12 cellular contexts compared by ENCODE assay signal in genomic region chr7:46751471-46751870, GRCh38.
"Had no signal": no experiment of that assay in that cellular context is flagged by ENCODE, and none has a peak within 500 bp of the region (broad histone marks: within the 10 kb centered on the region; RNA-seq: fewer than 3 reads in every experiment).

No MANE protein-coding gene starts in this region.

- H3K4me3 ChIP-seq: lung, thyroid gland, vagina had no signal

- H3K36me3 ChIP-seq: thyroid gland, vagina had no signal

- DNase-seq: activated CD4-positive, alpha-beta memory T cell treated with anti-CD3 and anti-CD28 coated beads for 36 hours; activated T-cell treated with anti-CD3 and anti-CD28 coated beads for 4 hours; cortex of kidney; erythroblast; hypothalamus; islet precursor cell; midbrain; stimulated activated CD4-positive, alpha-beta T cell treated with anti-CD3 and anti-CD28 coated beads, Interleukin-4, amount 100 ng/mL, for 4 hours; thyroid gland had no signal

- H3K4me1 ChIP-seq: thyroid gland had no signal

- H3K27me3 ChIP-seq: thyroid gland, vagina had no signal

- ATAC-seq: stimulated activated memory B cell treated with anti-CD40 and anti-IgM and Interleukin-4, amounts not matched to agents 10 μg/mL and 1 μg/mL and 100 μg/mL, for 72 hours had no signal

- H3K27ac ChIP-seq: thyroid gland, vagina had no signal

- H3K9me3 ChIP-seq: thyroid gland, vagina had no signal
